14 cellular contexts compared by ENCODE assay signal in the genomic region with DNA sequence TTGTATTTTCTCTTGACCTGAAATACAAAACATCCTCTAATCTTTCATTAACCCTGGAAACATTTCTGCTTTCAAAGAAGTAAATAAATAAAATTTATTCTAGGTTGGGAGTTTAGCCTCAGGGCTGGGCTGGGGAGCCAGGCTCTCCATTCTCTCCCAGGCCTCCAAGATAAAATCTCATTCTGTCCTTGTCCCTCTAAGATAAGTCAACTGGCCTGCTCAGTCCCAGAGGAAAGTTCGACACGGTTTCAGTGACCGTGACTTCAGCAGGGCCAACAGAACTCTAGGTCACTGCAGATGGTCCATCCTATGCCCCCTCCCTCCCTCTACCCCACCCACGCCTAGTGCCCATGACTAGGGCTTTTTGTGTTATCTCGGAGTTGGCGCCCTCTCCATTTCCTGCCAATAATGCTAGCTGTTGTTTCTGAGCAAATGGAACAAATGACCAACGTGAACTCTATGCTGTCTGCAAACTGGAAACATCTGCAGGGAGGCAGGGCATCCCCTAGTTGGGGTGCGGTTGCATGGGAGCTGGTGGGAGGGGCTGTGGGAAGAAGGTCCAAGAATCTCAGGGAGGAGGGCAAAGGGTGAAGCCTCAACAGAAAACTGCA. TPM values are rescaled to one million over a fixed set of nuclear protein-coding genes. Genes with fewer than 3 reads are reported as not detected.
DNase-seq lines count a peak whose midpoint lies in the region; ATAC-seq, FAIRE-seq and TF ChIP-seq lines count a peak whose summit lies in the region.
"Had no signal": no experiment of that assay in that cellular context is flagged by ENCODE, and none has a peak within 500 bp of the region (broad histone marks: within the 10 kb centered on the region; RNA-seq: fewer than 3 reads in every experiment).

No MANE protein-coding gene starts in this region.

- no peak overlapping the region for H3K4me3 Mint-ChIP-seq in activated T-helper 17 cell treated with anti-CD3 and anti-CD28 coated beads, Interleukin-2, amount 50 U/mL, for 72 hours

- H3K9me3 Mint-ChIP-seq in activated T-helper 17 cell treated with anti-CD3 and anti-CD28 coated beads, Interleukin-2, amount 50 U/mL, for 72 hours, result no peaks in the 10 kb centered on the region

- H3K27ac ChIP-seq in pancreas, result no peak overlapping the region
- H3K27ac ChIP-seq: SJCRH30 had no signal

- no peak for FAIRE-seq in pancreas (lab: Jason Lieb, UNC)
- FAIRE-seq: bronchial epithelial cell, endometrium had no signal

- H3K36me3 ChIP-seq in Loucy (ENCODE audit: insufficient read depth, low read length), result no peaks in the 10 kb centered on the region
- no peaks in the 10 kb centered on the region for H3K36me3 ChIP-seq in HAP-1 (replicated peaks)
- H3K36me3 ChIP-seq in pancreas, result no peaks in the 10 kb centered on the region
- H3K36me3 ChIP-seq: SJCRH30 had no signal

- peak overlapping the region; percentile 83 for H3K9ac ChIP-seq in Loucy (ENCODE audit: low read depth, low read length, poor library complexity, severe bottlenecking)

- H3K4me1 ChIP-seq in Loucy (ENCODE audit: insufficient read depth, low read length, poor library complexity, severe bottlenecking), result peaks cover 68% of the 10 kb centered on the region
- peaks cover 1% of the 10 kb centered on the region; the same call in 1 of the 2 replicates for H3K4me1 ChIP-seq in HAP-1
- peaks cover 0 to 6% (median 0%) of the 10 kb centered on the region in 3 donors for H3K4me1 ChIP-seq in pancreas
- H3K4me1 ChIP-seq: SJCRH30 had no signal

- peaks cover 41% of the 10 kb centered on the region for H3K4me1 Mint-ChIP-seq in activated T-helper 17 cell treated with anti-CD3 and anti-CD28 coated beads, Interleukin-2, amount 50 U/mL, for 72 hours

- H2AFZ ChIP-seq in Loucy (ENCODE audit: low read length), result no peak overlapping the region

- peak overlapping the region; percentile 76 for H3K4me3 ChIP-seq in Loucy (ENCODE audit: low read length, poor library complexity, severe bottlenecking)
- no peak overlapping the region for H3K4me3 ChIP-seq in HAP-1
- H3K4me3 ChIP-seq in pancreas, result no peak overlapping the region
- H3K4me3 ChIP-seq: SJCRH30 had no signal

- H3K79me2 ChIP-seq in Loucy (ENCODE audit: insufficient read depth, low read length), result peaks cover 18% of the 10 kb centered on the region; the same call in 1 of the 2 replicates

- 73 to 74% methylated on average over 8 of the region's 8 CpGs for WGBS in pancreas, 2 donors

- TF ChIP-seq CTCF in Loucy (conservative IDR thresholded peaks at IDR 0.05; ENCODE audit: low read length), result no peak
- no peak for TF ChIP-seq CTCF in pancreas (IDR thresholded peaks at IDR 0.05)

- peak; percentile 24 for ATAC-seq in activated T-helper 17 cell treated with anti-CD3 and anti-CD28 coated beads, Interleukin-2, amount 50 U/mL, for 72 hours (replicated peaks)
- no peak for ATAC-seq in pancreas

- H3F3A ChIP-seq in Loucy (ENCODE audit: low read depth), result peaks cover 11% of the 10 kb centered on the region; the same call in 1 of the 2 replicates

- in situ Hi-C loops in HAP-1 (cut with MboI; ENCODE audit: low sequenced_read_pairs), result no loop called here

- H3K4me2 ChIP-seq in Loucy (ENCODE audit: low read depth, low read length, poor library complexity, severe bottlenecking), result peak overlapping the region; percentile 85

- no peaks in the 10 kb centered on the region for H3K36me3 Mint-ChIP-seq in activated T-helper 17 cell treated with anti-CD3 and anti-CD28 coated beads, Interleukin-2, amount 50 U/mL, for 72 hours (ENCODE audit: low read depth)

- DNase-seq in globus pallidus (ENCODE audit: low spot score) (peak; percentile 95), pulmonary artery endothelial cell (ENCODE audit: low read depth, low spot score) (peak; percentile 24), DMS53 treated with DMSO at 0.1 percent for 48 hours (lab: John Stamatoyannopoulos, UW; ENCODE audit: unreplicated experiment) (no peak), HAP-1 (ENCODE audit: low spot score in 2 of 2) (no peak), pancreas (no peak)
- DNase-seq in activated naive CD4-positive, alpha-beta T cell treated with Interleukin-2 at 50 U/mL for 16 hours, result no peak
- DNase-seq: activated CD4-positive, CD25-positive, alpha-beta regulatory T cell treated with anti-CD3 and anti-CD28 coated beads, Interleukin-2, amount 50 U/mL, for 72 hours; COR-L47; NCI-H1694 treated with DMSO at 0.1 percent for 48 hours; SJCRH30 had no signal

- intact Hi-C loops in pancreas (cut with DNase I), result loop anchor here in 2 of 3 donors (5.0 to 10.0 kb wide), 2 partner anchors 131 to 144 kb away; no protein-coding TSS in a partner anchor

- no peak overlapping the region for H3K27ac Mint-ChIP-seq in activated T-helper 17 cell treated with anti-CD3 and anti-CD28 coated beads, Interleukin-2, amount 50 U/mL, for 72 hours

- H3K9me3 ChIP-seq in Loucy (ENCODE audit: insufficient read depth, low read depth, low read length), result no peaks in the 10 kb centered on the region
- no peaks in the 10 kb centered on the region for H3K9me3 ChIP-seq in HAP-1
- H3K9me3 ChIP-seq in pancreas, result no peaks in the 10 kb centered on the region
- H3K9me3 ChIP-seq: SJCRH30 had no signal

- H3K9me2 ChIP-seq in Loucy (replicated peaks; ENCODE audit: low read depth, low read length), result no peaks in the 10 kb centered on the region

- no peaks in the 10 kb centered on the region for H3K27me3 Mint-ChIP-seq in activated T-helper 17 cell treated with anti-CD3 and anti-CD28 coated beads, Interleukin-2, amount 50 U/mL, for 72 hours

- no peaks in the 10 kb centered on the region for H4K20me1 ChIP-seq in Loucy (ENCODE audit: insufficient read depth, low read length, poor library complexity, severe bottlenecking)

- H3K27me3 ChIP-seq in Loucy (ENCODE audit: insufficient read depth, low read length, poor library complexity, severe bottlenecking) (no peaks in the 10 kb centered on the region), HAP-1 (ENCODE audit: low read depth) (no peaks in the 10 kb centered on the region), pancreas (no peaks in the 10 kb centered on the region)

RNA-seq across cellular contexts. Expression of gene ADORA3, which starts 10.1 kb away (rescaled TPM):
- not detected for total RNA-seq in activated T-helper 17 cell treated with anti-CD3 and anti-CD28 coated beads, Interleukin-2, amount 50 U/mL, for 72 hours
- total RNA-seq in pulmonary artery endothelial cell (not detected in 2 replicates), pancreas (1 to 10 TPM in 3 of 6 donors, under 1 TPM in 3; 0.32 to 7.3 (median 1.1) TPM)
- polyA plus RNA-seq in pancreas, result 1 to 10 TPM; 1.1 to 1.2 TPM
- total RNA-seq: bronchial epithelial cell, SJCRH30 had no signal

RNA-seq across cellular contexts. Expression of gene TMIGD3, which starts 10.1 kb away (rescaled TPM):
- under 1 TPM in 1 of 2 donors, not detected in 1; 0.41 TPM for total RNA-seq in activated T-helper 17 cell treated with anti-CD3 and anti-CD28 coated beads, Interleukin-2, amount 50 U/mL, for 72 hours
- total RNA-seq in pulmonary artery endothelial cell (0.21 TPM in 1 of 2 replicates, not detected in the other), pancreas (1 to 10 TPM in 2 of 6 donors, under 1 TPM in 2, not detected in 2; 0.25 to 3.7 (median 1.2) TPM)
- 1 to 10 TPM in 1 of 2 donors, under 1 TPM in 1; 0.42 to 1.7 TPM for polyA plus RNA-seq in pancreas
- total RNA-seq: bronchial epithelial cell, SJCRH30 had no signal

RNA-seq across cellular contexts. Expression of gene C1orf162, which starts 39.7 kb away (rescaled TPM):
- 1 to 10 TPM; 4.4 to 4.9 TPM for total RNA-seq in activated T-helper 17 cell treated with anti-CD3 and anti-CD28 coated beads, Interleukin-2, amount 50 U/mL, for 72 hours
- total RNA-seq in pulmonary artery endothelial cell (0.07 and 0.18 TPM in 2 replicates), pancreas (1 to 10 TPM; 1.4 to 9.0 (median 2.0) TPM)
- 10 to 100 TPM in 1 of 2 donors, 1 to 10 TPM in 1; 9.0 to 14.6 TPM for polyA plus RNA-seq in pancreas

Comparison
In these comparisons a context has a peak if more than half of its experiments do, and no peak if none do; other contexts are left out.
1. DNase-seq: peak in globus pallidus (single experiment) and pulmonary artery endothelial cell (single experiment); none in DMS53 treated with DMSO at 0.1 percent for 48 hours (single experiment), HAP-1 (0 of 2), activated naive CD4-positive, alpha-beta T cell treated with Interleukin-2 at 50 U/mL for 16 hours (single experiment) and pancreas (0 of 6).